In the genomic region with DNA sequence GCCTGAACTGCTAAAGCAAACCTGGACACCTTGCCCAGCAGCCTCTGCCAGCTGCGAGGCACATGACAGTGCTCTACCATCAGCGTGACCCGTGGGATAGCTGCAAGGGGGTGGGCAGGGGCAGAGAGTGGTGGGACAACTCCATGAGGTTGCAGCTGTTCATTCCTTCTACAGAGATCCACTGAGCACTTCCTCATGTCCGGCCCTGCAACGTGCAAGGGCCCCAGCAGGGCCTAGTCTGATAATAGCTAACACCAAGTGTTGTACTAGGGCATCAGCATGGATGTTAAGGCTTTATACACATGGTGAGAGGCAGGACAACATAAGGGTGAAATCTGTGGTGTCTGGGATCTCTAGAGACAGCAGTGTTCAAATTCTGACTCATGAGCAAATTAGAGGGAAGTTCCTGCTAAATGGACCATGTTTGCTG, we compare ENCODE assay signal across 8 cellular contexts. TPM values are rescaled to one million over a fixed set of nuclear protein-coding genes. Genes with fewer than 3 reads are reported as not detected.
DNase-seq lines count a peak whose midpoint lies in the region; ATAC-seq and TF ChIP-seq lines count a peak whose summit lies in the region.

No MANE protein-coding gene starts in this region.

- H3K9ac ChIP-seq in parathyroid adenoma = no peak overlapping the region

- H3K4me3 ChIP-seq in astrocyte of the spinal cord (ENCODE audit: low read depth, low read length) = no peak overlapping the region
- no peak overlapping the region for H3K4me3 ChIP-seq in parathyroid adenoma (ENCODE audit: low read depth, low read length)
- no peak overlapping the region for H3K4me3 ChIP-seq in CD8-positive, alpha-beta memory T cell (ENCODE audit: low read length)

- H3K9me3 Mint-ChIP-seq in CD8-positive, alpha-beta memory T cell = no peaks in the 10 kb centered on the region

- CTCF ChIA-PET in CD8-positive, alpha-beta memory T cell (lab: Charles Lee) = no interaction called here

- peak overlapping the region; percentile 76 for H2AFZ ChIP-seq in parathyroid adenoma

- peaks cover 0 to 41% (median 6%) of the 10 kb centered on the region in 3 donors for H3K36me3 Mint-ChIP-seq in CD8-positive, alpha-beta memory T cell

- in situ Hi-C loops in astrocyte of the spinal cord (cut with HindIII; ENCODE audit: low sequenced_read_pairs) = no loop called here

- H3K79me2 ChIP-seq in parathyroid adenoma = peaks cover 4% of the 10 kb centered on the region

- H3K27ac Mint-ChIP-seq in CD8-positive, alpha-beta memory T cell = peak overlapping the region in 1 of 8 donors; percentile 43

- no peak overlapping the region for H3K4me2 ChIP-seq in parathyroid adenoma (ENCODE audit: low read length)

- peak; percentile 32 for DNase-seq in astrocyte of the spinal cord (ENCODE audit: low read depth, low spot score)
- DNase-seq in activated naive CD4-positive, alpha-beta T cell (lab: John Stamatoyannopoulos, UW) = no peak
- DNase-seq in stimulated activated CD4-positive, alpha-beta T cell treated with anti-CD3 and anti-CD28 coated beads, Interleukin-4, amount 100 ng/mL, for 24 hours = no peak
- no peak for DNase-seq in CD8-positive, alpha-beta memory T cell

- peaks cover 28 to 47% (median 42%) of the 10 kb centered on the region in 3 donors for H3K4me1 Mint-ChIP-seq in CD8-positive, alpha-beta memory T cell

- peaks cover 33% of the 10 kb centered on the region for H3K4me1 ChIP-seq in parathyroid adenoma
- H3K4me1 ChIP-seq in CD8-positive, alpha-beta memory T cell (ENCODE audit: insufficient read depth, low read length) = peaks cover 11% of the 10 kb centered on the region

- ATAC-seq in GM18502 (IDR thresholded peaks at IDR 0.05; ENCODE audit: poor library complexity, unreplicated experiment) = peak; percentile 68
- ATAC-seq in HG02938 (IDR thresholded peaks at IDR 0.05; ENCODE audit: unreplicated experiment) = peak; percentile 45
- ATAC-seq in HG03460 (IDR thresholded peaks at IDR 0.05; ENCODE audit: unreplicated experiment) = no peak

- TF ChIP-seq CTCF in astrocyte of the spinal cord (IDR thresholded peaks at IDR 0.05; ENCODE audit: low read depth, low read length) = no peak
- no peak for TF ChIP-seq CTCF in parathyroid adenoma (IDR thresholded peaks at IDR 0.05)

- POLR2A ChIA-PET in CD8-positive, alpha-beta memory T cell (lab: Charles Lee) = no interaction called here

- no peaks in the 10 kb centered on the region for H3K9me3 ChIP-seq in parathyroid adenoma (ENCODE audit: control insufficient read depth, low read length)
- H3K9me3 ChIP-seq in CD8-positive, alpha-beta memory T cell (ENCODE audit: low read length) = no peaks in the 10 kb centered on the region

- H3K36me3 ChIP-seq in parathyroid adenoma (ENCODE audit: control insufficient read depth, insufficient read depth, low read length) = no peaks in the 10 kb centered on the region
- no peaks in the 10 kb centered on the region for H3K36me3 ChIP-seq in CD8-positive, alpha-beta memory T cell (ENCODE audit: insufficient read depth, low read length)

- no peaks in the 10 kb centered on the region for H3K27me3 ChIP-seq in parathyroid adenoma (ENCODE audit: control insufficient read depth, insufficient read depth, low read length)
- H3K27me3 ChIP-seq in CD8-positive, alpha-beta memory T cell (ENCODE audit: insufficient read depth, low read length, poor library complexity, severe bottlenecking) = no peaks in the 10 kb centered on the region

- H3K27ac ChIP-seq in parathyroid adenoma = peak overlapping the region; percentile 66
- H3K27ac ChIP-seq in CD8-positive, alpha-beta memory T cell (ENCODE audit: low read depth, low read length) = no peak overlapping the region

- no peak overlapping the region for H3K4me3 Mint-ChIP-seq in CD8-positive, alpha-beta memory T cell

- no peaks in the 10 kb centered on the region for H3K27me3 Mint-ChIP-seq in CD8-positive, alpha-beta memory T cell

RNA-seq across cellular contexts. Expression of gene NOD1, which starts 14.3 kb away (rescaled TPM):
- 1 to 10 TPM; 8.4 to 8.8 TPM for total RNA-seq in CD8-positive, alpha-beta memory T cell
- 8.8 TPM for polyA plus RNA-seq in CD8-positive, alpha-beta memory T cell

RNA-seq across cellular contexts. Expression of gene GGCT, which starts 40.4 kb away (rescaled TPM):
- total RNA-seq in CD8-positive, alpha-beta memory T cell = 10 to 100 TPM; 69.3 to 73.1 TPM
- polyA plus RNA-seq in CD8-positive, alpha-beta memory T cell = 25.1 TPM
